In the genomic region with DNA sequence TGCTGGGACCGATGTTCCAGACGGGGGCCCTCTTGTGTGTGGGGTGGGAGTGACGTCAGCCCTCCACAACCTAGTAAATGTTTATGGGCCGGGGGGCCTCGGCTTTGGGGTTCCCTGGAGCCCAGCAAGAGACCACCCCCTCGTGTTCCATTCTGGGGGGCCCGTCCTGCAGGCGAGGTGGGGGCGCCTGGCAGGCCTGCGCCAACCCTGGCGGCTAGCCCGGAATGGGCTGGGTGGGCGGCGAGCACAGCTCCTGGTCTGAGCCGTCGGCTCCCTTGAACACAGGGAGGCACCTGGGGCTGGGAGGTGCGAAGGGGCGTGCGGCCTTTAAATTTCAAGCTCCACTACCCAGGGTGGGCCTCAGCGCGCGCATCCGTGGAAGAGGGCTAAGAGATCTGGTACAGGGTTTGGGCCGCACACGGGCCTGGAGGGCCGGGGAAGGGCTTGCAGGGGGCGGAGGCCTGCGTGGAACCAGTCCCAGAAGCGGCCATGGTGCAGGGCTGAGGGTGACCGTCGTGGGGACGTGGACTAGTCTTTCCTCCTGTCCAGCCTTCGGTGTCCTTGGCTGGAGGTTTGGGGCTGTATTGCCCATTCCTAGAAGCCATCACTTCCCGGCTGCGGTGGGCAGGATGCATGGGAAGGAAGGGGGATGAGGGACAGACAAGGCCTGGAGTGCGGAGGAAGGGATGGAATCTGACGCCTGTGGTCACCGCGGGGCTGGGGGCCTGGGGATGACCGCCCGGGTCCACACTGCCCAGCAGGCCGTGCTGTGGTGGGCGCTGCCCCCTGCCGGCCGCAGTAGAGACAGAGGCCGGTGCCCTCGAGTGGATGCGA, we compare ENCODE assay signal across 1 cellular context.
TF ChIP-seq lines count a peak whose summit lies in the region.

No MANE protein-coding gene starts in this region.

TF ChIP-seq in HepG2, 621 proteins besides CTCF, POLR2A, EP300 and RAD21 (continued from another document and continues in another):
- TF ChIP-seq, protein P1, sequence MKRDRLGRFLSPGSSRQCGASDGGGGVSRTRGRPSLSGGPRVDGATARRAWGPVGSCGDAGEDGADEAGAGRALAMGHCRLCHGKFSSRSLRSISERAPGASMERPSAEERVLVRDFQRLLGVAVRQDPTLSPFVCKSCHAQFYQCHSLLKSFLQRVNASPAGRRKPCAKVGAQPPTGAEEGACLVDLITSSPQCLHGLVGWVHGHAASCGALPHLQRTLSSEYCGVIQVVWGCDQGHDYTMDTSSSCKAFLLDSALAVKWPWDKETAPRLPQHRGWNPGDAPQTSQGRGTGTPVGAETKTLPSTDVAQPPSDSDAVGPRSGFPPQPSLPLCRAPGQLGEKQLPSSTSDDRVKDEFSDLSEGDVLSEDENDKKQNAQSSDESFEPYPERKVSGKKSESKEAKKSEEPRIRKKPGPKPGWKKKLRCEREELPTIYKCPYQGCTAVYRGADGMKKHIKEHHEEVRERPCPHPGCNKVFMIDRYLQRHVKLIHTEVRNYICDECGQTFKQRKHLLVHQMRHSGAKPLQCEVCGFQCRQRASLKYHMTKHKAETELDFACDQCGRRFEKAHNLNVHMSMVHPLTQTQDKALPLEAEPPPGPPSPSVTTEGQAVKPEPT (CRISPR knock-in tag; IDR thresholded peaks at IDR 0.05; ENCODE audit: low read depth), result no peak
- TF ChIP-seq ZNF792 (CRISPR knock-in tag; IDR thresholded peaks at IDR 0.05) (peak; percentile 38; the same call in 1 of the 2 replicates), HNF4A (CRISPR knock-in tag; IDR thresholded peaks at IDR 0.05) (peak; percentile 28; the same call in 1 of the 2 replicates), HMGA1 (CRISPR knock-in tag; conservative IDR thresholded peaks at IDR 0.05) (no peak), NCOA1 (CRISPR knock-in tag; IDR thresholded peaks at IDR 0.05) (no peak), POLR2AphosphoS5 (IDR thresholded peaks at IDR 0.05; ENCODE audit: low read depth, low read length) (peak; percentile 47), ZNF234 (CRISPR knock-in tag; conservative IDR thresholded peaks at IDR 0.05) (0 out of 2 replicates have a peak, but pooled peaks have one; percentile 44), ZBTB7A (CRISPR knock-in tag; IDR thresholded peaks at IDR 0.05) (peak; percentile 94; the same call in 1 of the 2 replicates), LCORL (IDR thresholded peaks at IDR 0.05) (no peak), LCORL (CRISPR knock-in tag; IDR thresholded peaks at IDR 0.05) (peak; percentile 74), KLF9 (CRISPR knock-in tag; IDR thresholded peaks at IDR 0.05; ENCODE audit: low read depth) (no peak), AGO1 (IDR thresholded peaks at IDR 0.05; ENCODE audit: low read depth, low read length, poor library complexity, severe bottlenecking) (peak; percentile 97), ZNF749 (CRISPR knock-in tag; IDR thresholded peaks at IDR 0.05; ENCODE audit: borderline replicate concordance) (no peak), SNAPC2 (CRISPR knock-in tag; IDR thresholded peaks at IDR 0.05) (peak; percentile 70; the same call in 1 of the 2 replicates), PTBP1 (IDR thresholded peaks at IDR 0.05; ENCODE audit: low read depth, low read length, poor library complexity, severe bottlenecking) (no peak), RFXAP (CRISPR knock-in tag; IDR thresholded peaks at IDR 0.05; ENCODE audit: borderline replicate concordance) (0 out of 2 replicates have a peak, but pooled peaks have one; percentile 59), SOX5 (CRISPR knock-in tag; IDR thresholded peaks at IDR 0.05; ENCODE audit: borderline replicate concordance) (no peak; the same call in 1 of the 2 replicates), SP4 (CRISPR knock-in tag; IDR thresholded peaks at IDR 0.05) (peak; percentile 60; the same call in 1 of the 2 replicates), ZBTB38 (CRISPR knock-in tag; IDR thresholded peaks at IDR 0.05) (peak; percentile 80; the same call in 1 of the 2 replicates), HNRNPK (IDR thresholded peaks at IDR 0.05; ENCODE audit: low read depth, low read length, poor library complexity, severe bottlenecking) (peak; percentile 8), HNRNPLL (IDR thresholded peaks at IDR 0.05; ENCODE audit: low read depth, low read length, poor library complexity, severe bottlenecking) (peak; percentile 34), MXI1 (IDR thresholded peaks at IDR 0.05; ENCODE audit: borderline replicate concordance, low read depth, low read length) (0 out of 3 replicates have a peak, but pooled peaks have one; percentile 22), ZNF501 (CRISPR knock-in tag; IDR thresholded peaks at IDR 0.05) (peak; percentile 50; the same call in 1 of the 2 replicates), ZBTB20 (CRISPR knock-in tag; IDR thresholded peaks at IDR 0.05; ENCODE audit: borderline replicate concordance, low read depth) (0 out of 2 replicates have a peak, but pooled peaks have one; percentile 26), SIX1 (CRISPR knock-in tag; IDR thresholded peaks at IDR 0.05; ENCODE audit: borderline replicate concordance) (no peak), TCF12 (IDR thresholded peaks at IDR 0.05) (no peak), TCF12 (CRISPR knock-in tag; IDR thresholded peaks at IDR 0.05) (0 out of 2 replicates have a peak, but pooled peaks have one; percentile 35), ZNF160 (CRISPR knock-in tag; IDR thresholded peaks at IDR 0.05) (0 out of 2 replicates have a peak, but pooled peaks have one; percentile 43), NCOA2 (CRISPR knock-in tag; IDR thresholded peaks at IDR 0.05) (0 out of 2 replicates have a peak, but pooled peaks have one; percentile 38), TGIF2 (CRISPR knock-in tag; IDR thresholded peaks at IDR 0.05) (0 out of 2 replicates have a peak, but pooled peaks have one; percentile 28), STAG1 (CRISPR knock-in tag; IDR thresholded peaks at IDR 0.05) (peak; percentile 97), HNRNPL (IDR thresholded peaks at IDR 0.05; ENCODE audit: low read depth, low read length) (0 out of 2 replicates have a peak, but pooled peaks have one; percentile 65), KMT2A (CRISPR knock-in tag; IDR thresholded peaks at IDR 0.05) (peak; percentile 63; the same call in 1 of the 2 replicates), MEF2D (CRISPR knock-in tag; IDR thresholded peaks at IDR 0.05) (0 out of 2 replicates have a peak, but pooled peaks have one; percentile 50), SNAI1 (CRISPR knock-in tag; IDR thresholded peaks at IDR 0.05; ENCODE audit: borderline replicate concordance) (0 out of 2 replicates have a peak, but pooled peaks have one; percentile 53)
- TF ChIP-seq, protein P2, sequence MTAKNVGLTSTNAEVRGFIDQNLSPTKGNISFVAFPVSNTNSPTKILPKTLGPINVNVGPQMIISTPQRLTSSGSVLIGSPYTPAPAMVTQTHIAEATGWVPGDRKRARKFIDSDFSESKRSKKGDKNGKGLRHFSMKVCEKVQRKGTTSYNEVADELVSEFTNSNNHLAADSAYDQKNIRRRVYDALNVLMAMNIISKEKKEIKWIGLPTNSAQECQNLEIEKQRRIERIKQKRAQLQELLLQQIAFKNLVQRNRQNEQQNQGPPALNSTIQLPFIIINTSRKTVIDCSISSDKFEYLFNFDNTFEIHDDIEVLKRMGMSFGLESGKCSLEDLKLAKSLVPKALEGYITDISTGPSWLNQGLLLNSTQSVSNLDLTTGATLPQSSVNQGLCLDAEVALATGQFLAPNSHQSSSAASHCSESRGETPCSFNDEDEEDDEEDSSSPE (CRISPR knock-in tag; IDR thresholded peaks at IDR 0.05), result 0 out of 2 replicates have a peak, but pooled peaks have one; percentile 17
- TF ChIP-seq, protein P3, sequence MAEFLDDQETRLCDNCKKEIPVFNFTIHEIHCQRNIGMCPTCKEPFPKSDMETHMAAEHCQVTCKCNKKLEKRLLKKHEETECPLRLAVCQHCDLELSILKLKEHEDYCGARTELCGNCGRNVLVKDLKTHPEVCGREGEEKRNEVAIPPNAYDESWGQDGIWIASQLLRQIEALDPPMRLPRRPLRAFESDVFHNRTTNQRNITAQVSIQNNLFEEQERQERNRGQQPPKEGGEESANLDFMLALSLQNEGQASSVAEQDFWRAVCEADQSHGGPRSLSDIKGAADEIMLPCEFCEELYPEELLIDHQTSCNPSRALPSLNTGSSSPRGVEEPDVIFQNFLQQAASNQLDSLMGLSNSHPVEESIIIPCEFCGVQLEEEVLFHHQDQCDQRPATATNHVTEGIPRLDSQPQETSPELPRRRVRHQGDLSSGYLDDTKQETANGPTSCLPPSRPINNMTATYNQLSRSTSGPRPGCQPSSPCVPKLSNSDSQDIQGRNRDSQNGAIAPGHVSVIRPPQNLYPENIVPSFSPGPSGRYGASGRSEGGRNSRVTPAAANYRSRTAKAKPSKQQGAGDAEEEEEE (CRISPR knock-in tag; IDR thresholded peaks at IDR 0.05; ENCODE audit: borderline replicate concordance), result no peak; the same call in 1 of the 2 replicates
- TF ChIP-seq, protein P4, sequence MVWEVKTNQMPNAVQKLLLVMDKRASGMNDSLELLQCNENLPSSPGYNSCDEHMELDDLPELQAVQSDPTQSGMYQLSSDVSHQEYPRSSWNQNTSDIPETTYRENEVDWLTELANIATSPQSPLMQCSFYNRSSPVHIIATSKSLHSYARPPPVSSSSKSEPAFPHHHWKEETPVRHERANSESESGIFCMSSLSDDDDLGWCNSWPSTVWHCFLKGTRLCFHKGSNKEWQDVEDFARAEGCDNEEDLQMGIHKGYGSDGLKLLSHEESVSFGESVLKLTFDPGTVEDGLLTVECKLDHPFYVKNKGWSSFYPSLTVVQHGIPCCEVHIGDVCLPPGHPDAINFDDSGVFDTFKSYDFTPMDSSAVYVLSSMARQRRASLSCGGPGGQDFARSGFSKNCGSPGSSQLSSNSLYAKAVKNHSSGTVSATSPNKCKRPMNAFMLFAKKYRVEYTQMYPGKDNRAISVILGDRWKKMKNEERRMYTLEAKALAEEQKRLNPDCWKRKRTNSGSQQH (CRISPR knock-in tag; IDR thresholded peaks at IDR 0.05; ENCODE audit: low read depth), result 0 out of 2 replicates have a peak, but pooled peaks have one; percentile 30
- TF ChIP-seq, protein P5, sequence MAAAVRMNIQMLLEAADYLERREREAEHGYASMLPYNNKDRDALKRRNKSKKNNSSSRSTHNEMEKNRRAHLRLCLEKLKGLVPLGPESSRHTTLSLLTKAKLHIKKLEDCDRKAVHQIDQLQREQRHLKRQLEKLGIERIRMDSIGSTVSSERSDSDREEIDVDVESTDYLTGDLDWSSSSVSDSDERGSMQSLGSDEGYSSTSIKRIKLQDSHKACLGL (CRISPR knock-in tag; IDR thresholded peaks at IDR 0.05), result 0 out of 2 replicates have a peak, but pooled peaks have one; percentile 9
- TF ChIP-seq, protein P6, sequence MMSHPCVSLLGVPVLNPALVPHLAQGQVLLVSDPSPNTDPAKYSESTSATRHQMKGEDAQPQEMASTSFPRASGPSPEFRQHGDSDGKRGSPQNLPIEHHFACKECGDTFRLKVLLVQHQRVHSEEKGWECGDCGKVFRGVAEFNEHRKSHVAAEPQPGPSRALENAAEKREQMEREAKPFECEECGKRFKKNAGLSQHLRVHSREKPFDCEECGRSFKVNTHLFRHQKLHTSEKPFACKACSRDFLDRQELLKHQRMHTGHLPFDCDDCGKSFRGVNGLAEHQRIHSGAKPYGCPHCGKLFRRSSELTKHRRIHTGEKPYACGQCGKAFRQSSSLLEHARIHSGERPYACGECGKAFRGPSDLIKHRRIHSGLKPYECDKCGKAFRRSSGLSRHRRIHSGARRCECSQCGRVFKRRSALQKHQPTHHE (CRISPR knock-in tag; IDR thresholded peaks at IDR 0.05; ENCODE audit: borderline replicate concordance), result peak; percentile 74; the same call in 1 of the 2 replicates
- TF ChIP-seq, protein P7, sequence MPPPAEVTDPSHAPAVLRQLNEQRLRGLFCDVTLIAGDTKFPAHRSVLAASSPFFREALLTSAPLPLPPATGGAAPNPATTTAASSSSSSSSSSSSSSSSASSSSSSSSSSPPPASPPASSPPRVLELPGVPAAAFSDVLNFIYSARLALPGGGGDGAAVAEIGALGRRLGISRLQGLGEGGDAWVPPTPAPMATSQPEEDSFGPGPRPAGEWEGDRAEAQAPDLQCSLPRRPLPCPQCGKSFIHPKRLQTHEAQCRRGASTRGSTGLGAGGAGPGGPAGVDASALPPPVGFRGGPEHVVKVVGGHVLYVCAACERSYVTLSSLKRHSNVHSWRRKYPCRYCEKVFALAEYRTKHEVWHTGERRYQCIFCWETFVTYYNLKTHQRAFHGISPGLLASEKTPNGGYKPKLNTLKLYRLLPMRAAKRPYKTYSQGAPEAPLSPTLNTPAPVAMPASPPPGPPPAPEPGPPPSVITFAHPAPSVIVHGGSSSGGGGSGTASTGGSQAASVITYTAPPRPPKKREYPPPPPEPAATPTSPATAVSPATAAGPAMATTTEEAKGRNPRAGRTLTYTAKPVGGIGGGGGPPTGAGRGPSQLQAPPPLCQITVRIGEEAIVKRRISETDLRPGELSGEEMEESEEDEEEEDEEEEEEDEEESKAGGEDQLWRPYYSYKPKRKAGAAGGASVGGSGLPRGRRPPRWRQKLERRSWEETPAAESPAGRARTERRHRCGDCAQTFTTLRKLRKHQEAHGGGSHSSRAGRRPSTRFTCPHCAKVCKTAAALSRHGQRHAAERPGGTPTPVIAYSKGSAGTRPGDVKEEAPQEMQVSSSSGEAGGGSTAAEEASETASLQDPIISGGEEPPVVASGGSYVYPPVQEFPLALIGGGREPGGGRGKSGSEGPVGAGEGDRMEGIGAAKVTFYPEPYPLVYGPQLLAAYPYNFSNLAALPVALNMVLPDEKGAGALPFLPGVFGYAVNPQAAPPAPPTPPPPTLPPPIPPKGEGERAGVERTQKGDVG (CRISPR knock-in tag; IDR thresholded peaks at IDR 0.05; ENCODE audit: borderline replicate concordance), result peak; percentile 66
- TF ChIP-seq, protein P8, sequence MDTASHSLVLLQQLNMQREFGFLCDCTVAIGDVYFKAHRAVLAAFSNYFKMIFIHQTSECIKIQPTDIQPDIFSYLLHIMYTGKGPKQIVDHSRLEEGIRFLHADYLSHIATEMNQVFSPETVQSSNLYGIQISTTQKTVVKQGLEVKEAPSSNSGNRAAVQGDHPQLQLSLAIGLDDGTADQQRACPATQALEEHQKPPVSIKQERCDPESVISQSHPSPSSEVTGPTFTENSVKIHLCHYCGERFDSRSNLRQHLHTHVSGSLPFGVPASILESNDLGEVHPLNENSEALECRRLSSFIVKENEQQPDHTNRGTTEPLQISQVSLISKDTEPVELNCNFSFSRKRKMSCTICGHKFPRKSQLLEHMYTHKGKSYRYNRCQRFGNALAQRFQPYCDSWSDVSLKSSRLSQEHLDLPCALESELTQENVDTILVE (CRISPR knock-in tag; IDR thresholded peaks at IDR 0.05), result peak; percentile 85
- TF ChIP-seq, protein P9, sequence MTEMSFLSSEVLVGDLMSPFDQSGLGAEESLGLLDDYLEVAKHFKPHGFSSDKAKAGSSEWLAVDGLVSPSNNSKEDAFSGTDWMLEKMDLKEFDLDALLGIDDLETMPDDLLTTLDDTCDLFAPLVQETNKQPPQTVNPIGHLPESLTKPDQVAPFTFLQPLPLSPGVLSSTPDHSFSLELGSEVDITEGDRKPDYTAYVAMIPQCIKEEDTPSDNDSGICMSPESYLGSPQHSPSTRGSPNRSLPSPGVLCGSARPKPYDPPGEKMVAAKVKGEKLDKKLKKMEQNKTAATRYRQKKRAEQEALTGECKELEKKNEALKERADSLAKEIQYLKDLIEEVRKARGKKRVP (CRISPR knock-in tag; IDR thresholded peaks at IDR 0.05), result no peak
- TF ChIP-seq, protein P10, sequence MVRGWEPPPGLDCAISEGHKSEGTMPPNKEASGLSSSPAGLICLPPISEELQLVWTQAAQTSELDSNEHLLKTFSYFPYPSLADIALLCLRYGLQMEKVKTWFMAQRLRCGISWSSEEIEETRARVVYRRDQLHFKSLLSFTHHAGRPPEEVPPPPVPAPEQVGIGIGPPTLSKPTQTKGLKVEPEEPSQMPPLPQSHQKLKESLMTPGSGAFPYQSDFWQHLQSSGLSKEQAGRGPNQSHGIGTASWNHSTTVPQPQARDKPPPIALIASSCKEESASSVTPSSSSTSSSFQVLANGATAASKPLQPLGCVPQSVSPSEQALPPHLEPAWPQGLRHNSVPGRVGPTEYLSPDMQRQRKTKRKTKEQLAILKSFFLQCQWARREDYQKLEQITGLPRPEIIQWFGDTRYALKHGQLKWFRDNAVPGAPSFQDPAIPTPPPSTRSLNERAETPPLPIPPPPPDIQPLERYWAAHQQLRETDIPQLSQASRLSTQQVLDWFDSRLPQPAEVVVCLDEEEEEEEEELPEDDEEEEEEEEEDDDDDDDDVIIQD (CRISPR knock-in tag; IDR thresholded peaks at IDR 0.05; ENCODE audit: low read depth), result 0 out of 2 replicates have a peak, but pooled peaks have one; percentile 35
